8 cellular contexts compared by ENCODE assay signal in genomic region chr1:7299329-7299799, GRCh38.
DNase-seq lines count a peak whose midpoint lies in the region; ATAC-seq and TF ChIP-seq lines count a peak whose summit lies in the region.

No MANE protein-coding gene starts in this region.

- no peak for TF ChIP-seq CTCF in PC-3 (conservative IDR thresholded peaks at IDR 0.05; ENCODE audit: low read depth, low read length)
- TF ChIP-seq CTCF in fibroblast of lung (conservative IDR thresholded peaks at IDR 0.05 in 1 of 2, IDR thresholded peaks at IDR 0.05 in 1 of 2; ENCODE audit: low read depth in 1 of 2, low read length in 2 of 2), result no peak

- no peak overlapping the region for H4K91ac ChIP-seq in neuronal stem cell (ENCODE audit: low read depth, low read length, poor library complexity)

- POLR2A ChIA-PET in PC-3 (lab: Charles Lee; ENCODE audit: unreplicated experiment), result no interaction called here

- H2BK120ac ChIP-seq in neuronal stem cell (ENCODE audit: low read depth, low read length), result no peak overlapping the region

- no peak overlapping the region for H3K23ac ChIP-seq in neuronal stem cell (ENCODE audit: low read depth, low read length, poor library complexity)

- H3K27ac ChIP-seq in PC-3 (ENCODE audit: low read length), result peak overlapping the region; percentile 90
- H3K27ac ChIP-seq in fibroblast of lung (ENCODE audit: insufficient read depth, low read length), result peak overlapping the region; percentile 98
- H3K27ac ChIP-seq in neuronal stem cell (replicated peaks; ENCODE audit: low read length), result no peak overlapping the region

- BruUV-seq in PC-3 (replicated peaks; lab: Mats Ljungman, UMichigan), result no TSS peak

- H3K4me1 ChIP-seq in PC-3 (ENCODE audit: insufficient read depth, low read length) (peaks cover 29% of the 10 kb centered on the region), fibroblast of lung (ENCODE audit: control insufficient read depth, extremely low read depth, insufficient read depth, low read length) (peaks cover 32% of the 10 kb centered on the region), neuronal stem cell (ENCODE audit: control insufficient read depth in 2 of 2, insufficient read depth in 1 of 2, low read depth in 1 of 2, low read length in 2 of 2) (peaks cover 0 to 20% of the 10 kb centered on the region in 2 donors)

- peak; percentile 86 for ATAC-seq in PC-3

- intact Hi-C loops in PC-3 (cut with micrococcal nuclease), result no loop called here

- peaks cover 9% of the 10 kb centered on the region for H3F3A ChIP-seq in PC-3 (ENCODE audit: low read length, unreplicated experiment)

- H3K27me3 ChIP-seq in PC-3 (ENCODE audit: low read length), result no peaks in the 10 kb centered on the region
- no peaks in the 10 kb centered on the region for H3K27me3 ChIP-seq in fibroblast of lung (ENCODE audit: control insufficient read depth, insufficient read depth, low read length)
- H3K27me3 ChIP-seq in neuronal stem cell (ENCODE audit: control insufficient read depth in 3 of 3, insufficient read depth in 3 of 3, low read depth in 1 of 3, low read length in 3 of 3), result peaks cover 0 to 24% (median 0%) of the 10 kb centered on the region in 3 experiments

- peak overlapping the region; percentile 82 for H3K18ac ChIP-seq in neuronal stem cell (ENCODE audit: low read length)

- H2AK5ac ChIP-seq in neuronal stem cell (ENCODE audit: low read depth, low read length), result no peak overlapping the region

- H3K36me3 ChIP-seq in PC-3 (ENCODE audit: low read depth, low read length) (no peaks in the 10 kb centered on the region), fibroblast of lung (ENCODE audit: control insufficient read depth, insufficient read depth, low read length) (no peaks in the 10 kb centered on the region), neuronal stem cell (replicated peaks in 1 of 2; ENCODE audit: control insufficient read depth in 2 of 2, insufficient read depth in 2 of 2, low read length in 2 of 2) (no peaks in the 10 kb centered on the region)

- H2BK12ac ChIP-seq in neuronal stem cell (ENCODE audit: low read length), result no peak overlapping the region

- no peaks in the 10 kb centered on the region for H3K79me2 ChIP-seq in PC-3 (ENCODE audit: low read length)
- H3K79me2 ChIP-seq in fibroblast of lung (ENCODE audit: control insufficient read depth, insufficient read depth, low read length), result no peaks in the 10 kb centered on the region

- H3K9me2 ChIP-seq in PC-3 (replicated peaks; ENCODE audit: low read length), result no peaks in the 10 kb centered on the region

- H4K8ac ChIP-seq in neuronal stem cell (ENCODE audit: low read depth, low read length), result no peak overlapping the region

- WGBS in neuronal stem cell (ENCODE audit: extremely low coverage in 2 of 2, insufficient read length in 2 of 2, insufficient replicate concordance in 1 of 2), 2 donors, result no CpG with 5 or more reads among the region's 8 CpGs

- no peak overlapping the region for H2BK15ac ChIP-seq in neuronal stem cell (ENCODE audit: low read length)

- H3K4me3 ChIP-seq in PC-3 (ENCODE audit: low read length), result peak overlapping the region; percentile 34; the same call in 1 of the 2 replicates
- peak overlapping the region in 2 of 4 experiments; percentile 36 to 37 for H3K4me3 ChIP-seq in fibroblast of lung (replicated peaks in 1 of 4; ENCODE audit: control extremely low read depth in 1 of 4, insufficient read depth in 1 of 4, low read depth in 3 of 4, low read length in 4 of 4)
- H3K4me3 ChIP-seq in neuronal stem cell (ENCODE audit: low read length in 2 of 2), result no peak overlapping the region

- CTCF ChIA-PET in PC-3 (lab: Charles Lee), result no interaction called here

- H3K14ac ChIP-seq in neuronal stem cell (ENCODE audit: low read length), result no peak overlapping the region

- H3K9me3 ChIP-seq in PC-3 (ENCODE audit: low read length) (peaks cover 7% of the 10 kb centered on the region; the same call in 1 of the 2 replicates), fibroblast of lung (ENCODE audit: control insufficient read depth, insufficient read depth, low read depth, low read length) (no peaks in the 10 kb centered on the region), neuronal stem cell (replicated peaks in 1 of 2; ENCODE audit: control insufficient read depth in 2 of 2, insufficient read depth in 1 of 2, low read depth in 1 of 2, low read length in 2 of 2) (peaks cover 0 to 3% of the 10 kb centered on the region in 2 donors)

- peak overlapping the region; percentile 32; the same call in 1 of the 2 replicates for H2AFZ ChIP-seq in PC-3 (ENCODE audit: low read length)
- H2AFZ ChIP-seq in fibroblast of lung (ENCODE audit: low read length), result no peak overlapping the region
- H2AFZ ChIP-seq in neuronal stem cell (ENCODE audit: low read length), result no peak overlapping the region

- peak overlapping the region; percentile 60 for H3K9ac ChIP-seq in PC-3 (ENCODE audit: low read length)
- H3K9ac ChIP-seq in fibroblast of lung (ENCODE audit: insufficient read depth, low read length), result peak overlapping the region; percentile 60
- H3K9ac ChIP-seq in neuronal stem cell (ENCODE audit: low read depth, low read length, poor library complexity), result peak overlapping the region; percentile 45

- H2BK5ac ChIP-seq in neuronal stem cell (ENCODE audit: low read length), result no peak overlapping the region

- no peak overlapping the region for H3K4ac ChIP-seq in neuronal stem cell (ENCODE audit: low read length)

- H3K4me2 ChIP-seq in PC-3 (ENCODE audit: low read length) (peak overlapping the region; percentile 77), fibroblast of lung (ENCODE audit: extremely low read depth, insufficient read depth, low read length) (peak overlapping the region; percentile 74), neuronal stem cell (ENCODE audit: insufficient read depth, low read length, poor library complexity, severe bottlenecking) (no peak overlapping the region)

- no peaks in the 10 kb centered on the region for H3K79me1 ChIP-seq in neuronal stem cell (ENCODE audit: low read depth, low read length)

- H4K20me1 ChIP-seq in PC-3 (ENCODE audit: low read length) (no peaks in the 10 kb centered on the region), fibroblast of lung (ENCODE audit: control insufficient read depth, extremely low read depth, insufficient read depth, low read length) (no peaks in the 10 kb centered on the region)

- DNase-seq in C1 segment of cervical spinal cord (lab: John Stamatoyannopoulos, UW) (peak in 11 of 14 donors; percentile 19 to 79 (median 47)), PC-3 (peak; percentile 82), fibroblast of lung (ENCODE audit: low read depth in 2 of 2) (peak; percentile 98 to 99), neuronal stem cell (ENCODE audit: low spot score) (no peak), NOMO-1 treated with DMSO at 0.1 percent for 48 hours (lab: John Stamatoyannopoulos, UW; ENCODE audit: unreplicated experiment) (no peak), GDM1 (lab: John Stamatoyannopoulos, UW) (no peak), NCI-H2029 treated with DMSO at 0.1 percent for 48 hours (lab: John Stamatoyannopoulos, UW) (no peak)
- DNase-seq in stimulated activated CD4-positive, alpha-beta T cell treated with anti-CD3 and anti-CD28 coated beads, Interleukin-2, amount 100 ng/mL, for 48 hours, result no peak

Comparison
In these comparisons a context has a peak if more than half of its experiments do, and no peak if none do; other contexts are left out.
1. DNase-seq: peak in C1 segment of cervical spinal cord (11 of 14), PC-3 (single experiment) and fibroblast of lung (2 of 2); none in neuronal stem cell (single experiment), NOMO-1 treated with DMSO at 0.1 percent for 48 hours (single experiment), GDM1 (single experiment), NCI-H2029 treated with DMSO at 0.1 percent for 48 hours (single experiment) and stimulated activated CD4-positive, alpha-beta T cell treated with anti-CD3 and anti-CD28 coated beads, Interleukin-2, amount 100 ng/mL, for 48 hours (0 of 2).
2. Peak in every context shown above with its lines, with median percentiles within 50 percentile points of each other: H3K9ac ChIP-seq.